Comparison of ENCODE assay signal across 8 cellular contexts in the genomic region with DNA sequence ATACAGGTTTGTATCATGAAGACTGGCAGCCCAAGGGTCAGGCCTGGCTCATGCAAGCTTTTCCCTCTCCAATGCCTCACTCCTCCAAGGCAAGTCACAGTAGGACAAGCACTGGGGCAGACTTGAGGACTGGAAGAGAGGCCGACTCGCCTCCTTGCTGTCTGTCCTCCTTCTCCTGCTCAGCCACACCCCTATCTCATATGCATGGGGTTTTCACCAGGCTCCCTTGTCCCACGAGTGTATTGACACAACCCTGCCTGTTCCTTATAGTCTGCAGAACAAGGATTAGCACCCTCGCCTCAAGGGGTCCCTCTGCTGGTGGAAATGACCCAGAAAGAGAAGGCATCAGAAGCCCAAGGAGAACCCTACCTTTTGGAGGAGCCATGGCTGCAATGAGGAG.
DNase-seq lines count a peak whose midpoint lies in the region; ATAC-seq and TF ChIP-seq lines count a peak whose summit lies in the region.

No MANE protein-coding gene starts in this region.

- H3K9me3 ChIP-seq in heart right ventricle, result peaks cover 0 to 19% (median 0%) of the 10 kb centered on the region in 11 donors

- DNase-seq in AG10803 (ENCODE audit: low read depth), result peak; percentile 10
- peak; percentile 80 for DNase-seq in NCI-H82 (lab: John Stamatoyannopoulos, UW)
- DNase-seq in heart right ventricle, result peak in 1 of 2 donors; percentile 22
- no peak for DNase-seq in RWPE1 (ENCODE audit: low spot score)
- no peak for DNase-seq in NCI-H1048 (lab: John Stamatoyannopoulos, UW)
- no peak for DNase-seq in T-helper 9 cell

- H3K4me3 ChIP-seq in AG10803 (ENCODE audit: low read length) (no peak overlapping the region), heart right ventricle (no peak overlapping the region)

- intact Hi-C loops in heart right ventricle (cut with DNase I), result loop anchor here in 6 of 10 donors (5.0 to 10.0 kb wide), 4 partner anchors 219 to 521 kb away; a partner anchor contains a TSS

- H3K4me1 ChIP-seq in heart right ventricle, result peaks cover 0 to 23% (median 7%) of the 10 kb centered on the region in 9 donors

- POLR2A ChIA-PET in RWPE1 (lab: Yijun Ruan, JAX; ENCODE audit: low non-redundant PET), result no interaction called here

- ATAC-seq in heart right ventricle (peak in 3 of 8 donors; percentile 29 to 45 (median 40)), HG02973 (IDR thresholded peaks at IDR 0.05; ENCODE audit: unreplicated experiment) (no peak)

- no peaks in the 10 kb centered on the region for H3K36me3 ChIP-seq in heart right ventricle

- no peaks in the 10 kb centered on the region for H3K27me3 ChIP-seq in heart right ventricle

- TF ChIP-seq CTCF in AG10803 (conservative IDR thresholded peaks at IDR 0.05; ENCODE audit: low read length) (peak; percentile 57), GM12873 (IDR thresholded peaks at IDR 0.05; ENCODE audit: insufficient read depth, low read depth, low read length, missing control alignments) (peak; percentile 62), heart right ventricle (IDR thresholded peaks at IDR 0.05) (peak in 7 of 9 donors; percentile 27 to 49 (median 38)), RWPE1 (conservative IDR thresholded peaks at IDR 0.05; ENCODE audit: low read depth) (no peak)

- H3K27ac ChIP-seq in heart right ventricle (peak overlapping the region; percentile 59 to 87 (median 81)), RWPE1 (no peak overlapping the region)

- WGBS in heart right ventricle, 2 donors, result 51 to 56% methylated on average over 4 of the region's 4 CpGs

- CTCF ChIA-PET in RWPE1 (lab: Yijun Ruan, JAX), result interaction anchor here (0.7 kb wide), 1 partner anchor 349 kb away, joined by 3 read pairs; no protein-coding TSS in a partner anchor

Comparison
In these comparisons a context has a peak if more than half of its experiments do, and no peak if none do; other contexts are left out.
1. DNase-seq: peak in AG10803 (single experiment) and NCI-H82 (single experiment); none in RWPE1 (single experiment), NCI-H1048 (single experiment) and T-helper 9 cell (single experiment).